Comparison of ENCODE assay signal across 8 cellular contexts in genomic region chr21:34367320-34367935, GRCh38. TPM values are rescaled to one million over a fixed set of nuclear protein-coding genes. Genes with fewer than 3 reads are reported as not detected.
DNase-seq lines count a peak whose midpoint lies in the region; ATAC-seq, FAIRE-seq and TF ChIP-seq lines count a peak whose summit lies in the region.

No MANE protein-coding gene starts in this region.

- H3K9me3 Mint-ChIP-seq in nephron progenitor cell: no peaks in the 10 kb centered on the region

- no peaks in the 10 kb centered on the region; the same call in 1 of the 2 replicates for H3K4me1 ChIP-seq in BE2C

- H3K27me3 Mint-ChIP-seq in nephron progenitor cell (ENCODE audit: low read depth, poor library complexity): peaks cover 8% of the 10 kb centered on the region

- TF ChIP-seq CTCF in BE2C (IDR thresholded peaks at IDR 0.05; ENCODE audit: low read depth, low read length) (peak; percentile 85), nephron progenitor cell (IDR thresholded peaks at IDR 0.05) (peak; percentile 72)

- FAIRE-seq in GM19239 (lab: Jason Lieb, UNC): peak; percentile 33

- no peaks in the 10 kb centered on the region for H3K36me3 Mint-ChIP-seq in nephron progenitor cell (ENCODE audit: low read depth)

- no peak overlapping the region for H3K27ac Mint-ChIP-seq in nephron progenitor cell

- H3K27me3 ChIP-seq in BE2C: no peaks in the 10 kb centered on the region

- H3K4me3 ChIP-seq in BE2C (ENCODE audit: low read depth, low read length): no peak overlapping the region

- TF ChIP-seq POLR2A in erythroblast (IDR thresholded peaks at IDR 0.05; ENCODE audit: low read length): no peak

- H3K4me1 Mint-ChIP-seq in nephron progenitor cell: no peaks in the 10 kb centered on the region

- no peaks in the 10 kb centered on the region for H3K36me3 ChIP-seq in BE2C

- no peak for ATAC-seq in GM21360 (IDR thresholded peaks at IDR 0.05; ENCODE audit: unreplicated experiment)
- no peak for ATAC-seq in GM21825 (IDR thresholded peaks at IDR 0.05; ENCODE audit: unreplicated experiment)

- H3K4me3 Mint-ChIP-seq in nephron progenitor cell: no peak overlapping the region

- no peaks in the 10 kb centered on the region for H3K9me3 ChIP-seq in BE2C

- DNase-seq in BE2C (peak; percentile 63), GM19239 (ENCODE audit: insufficient read length, low spot score) (no peak), NCI-H2196 (lab: John Stamatoyannopoulos, UW; ENCODE audit: unreplicated experiment) (peak; percentile 68), erythroblast (lab: John Stamatoyannopoulos, UW) (peak; percentile 45 to 55), nephron progenitor cell (peak; percentile 44)
- peak; percentile 19 to 49 for DNase-seq in activated CD4-positive, alpha-beta T cell treated with anti-CD3 and anti-CD28 coated beads for 4 hours

RNA-seq across cellular contexts. Expression of gene KCNE2, which starts 3.6 kb away (rescaled TPM):
- polyA plus RNA-seq in BE2C (2012; ENCODE audit: insufficient read depth, insufficient read length, low read depth): not detected

RNA-seq across cellular contexts. Expression of gene SMIM11, which starts 7.9 kb away (rescaled TPM):
- polyA plus RNA-seq in BE2C (2012; ENCODE audit: insufficient read depth, insufficient read length, low read depth): 1.3 TPM

RNA-seq across cellular contexts. Expression of gene SMIM34, which starts 56.3 kb away (rescaled TPM):
- polyA plus RNA-seq in BE2C (2012; ENCODE audit: insufficient read depth, insufficient read length, low read depth): not detected
